13 cellular contexts compared by ENCODE assay signal in the genomic region with DNA sequence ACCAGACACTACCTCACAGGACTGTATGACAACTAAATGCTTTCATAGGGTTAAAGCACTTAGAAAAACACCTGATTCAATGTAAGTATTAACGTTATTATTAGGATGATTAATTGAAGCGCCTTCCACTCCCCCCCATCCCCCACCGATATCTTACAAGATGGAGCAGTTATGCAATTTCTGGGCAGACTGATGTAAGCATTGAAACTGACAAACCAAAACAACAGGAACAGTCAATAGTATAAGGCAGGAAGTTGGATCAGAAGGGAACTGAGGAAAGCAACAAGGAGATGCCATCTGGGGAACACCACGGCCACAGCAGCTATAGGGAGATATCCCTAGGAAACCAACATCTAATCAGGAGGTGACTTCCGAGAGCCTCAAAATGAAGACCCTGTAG. TPM values are rescaled to one million over a fixed set of nuclear protein-coding genes. Genes with fewer than 3 reads are reported as not detected.
DNase-seq lines count a peak whose midpoint lies in the region; ATAC-seq, FAIRE-seq and TF ChIP-seq lines count a peak whose summit lies in the region.
"Had no signal": no experiment of that assay in that cellular context is flagged by ENCODE, and none has a peak within 500 bp of the region (broad histone marks: within the 10 kb centered on the region; RNA-seq: fewer than 3 reads in every experiment).

No MANE protein-coding gene starts in this region.

- peaks cover 78% of the 10 kb centered on the region for H3K4me1 Mint-ChIP-seq in CD4-positive, alpha-beta T cell (ENCODE audit: low read depth)
- H3K4me1 Mint-ChIP-seq in activated CD4-positive, alpha-beta memory T cell treated with anti-CD3 and anti-CD28 coated beads for 36 hours (ENCODE audit: low read depth), result peaks cover 61% of the 10 kb centered on the region
- H3K4me1 Mint-ChIP-seq in naive B cell, result peaks cover 59 to 80% (median 73%) of the 10 kb centered on the region in 3 donors

- no peaks in the 10 kb centered on the region for H3K27me3 ChIP-seq in CD4-positive, alpha-beta T cell (ENCODE audit: control insufficient read depth, insufficient read depth, low read length)

- H3K9me3 ChIP-seq in CD4-positive, alpha-beta T cell (ENCODE audit: control insufficient read depth, low read length), result no peaks in the 10 kb centered on the region

- peaks cover 59% of the 10 kb centered on the region for H3K36me3 Mint-ChIP-seq in CD4-positive, alpha-beta T cell (ENCODE audit: low read depth)
- H3K36me3 Mint-ChIP-seq in activated CD4-positive, alpha-beta memory T cell treated with anti-CD3 and anti-CD28 coated beads for 36 hours, result peaks cover 66% of the 10 kb centered on the region
- H3K36me3 Mint-ChIP-seq in naive B cell, result peaks cover under 1 to 11% of the 10 kb centered on the region in 2 donors

- POLR2A ChIA-PET in CD4-positive, alpha-beta T cell (lab: Charles Lee), result interaction anchor here (1.3 to 15.5 kb wide), 5 partner anchors 8 to 126 kb away, joined by 4 to 217 read pairs (median 5); partner anchors contain the start of gene ZC3H13
- POLR2A ChIA-PET in activated CD4-positive, alpha-beta memory T cell treated with anti-CD3 and anti-CD28 coated beads for 36 hours (lab: Charles Lee), result interaction anchor here (1.6 to 10.9 kb wide), 3 partner anchors 9 to 28 kb away, joined by 4 to 239 read pairs (median 10); no protein-coding TSS in a partner anchor

- ATAC-seq in CD4-positive, alpha-beta T cell (ENCODE audit: poor library complexity), result no peak
- ATAC-seq in naive B cell (ENCODE audit: low read depth in 2 of 2), result no peak
- ATAC-seq: GM23338 had no signal

- H3K9me3 Mint-ChIP-seq in CD4-positive, alpha-beta T cell, result no peaks in the 10 kb centered on the region
- H3K9me3 Mint-ChIP-seq in activated CD4-positive, alpha-beta memory T cell treated with anti-CD3 and anti-CD28 coated beads for 36 hours, result no peaks in the 10 kb centered on the region
- no peaks in the 10 kb centered on the region for H3K9me3 Mint-ChIP-seq in naive B cell
- H3K9me3 Mint-ChIP-seq: GM23338 had no signal

- TF ChIP-seq CTCF in CD4-positive, alpha-beta T cell (IDR thresholded peaks at IDR 0.05), result no peak

- peak overlapping the region; percentile 72 for H3K4me3 Mint-ChIP-seq in CD4-positive, alpha-beta T cell
- peak overlapping the region; percentile 97 for H3K4me3 Mint-ChIP-seq in activated CD4-positive, alpha-beta memory T cell treated with anti-CD3 and anti-CD28 coated beads for 36 hours
- peak overlapping the region; percentile 76 to 99 (median 88) for H3K4me3 Mint-ChIP-seq in naive B cell
- H3K4me3 Mint-ChIP-seq: GM23338 had no signal

- DNase-seq in CD4-positive, alpha-beta T cell, result no peak
- DNase-seq in GM19239 (ENCODE audit: insufficient read length, low spot score), result no peak
- DNase-seq in activated CD4-positive, alpha-beta memory T cell treated with anti-CD3 and anti-CD28 coated beads for 36 hours, result no peak
- no peak for DNase-seq in naive B cell
- no peak for DNase-seq in 8988T
- no peak for DNase-seq in NCI-H2227 treated with DMSO at 0.1 percent for 48 hours (lab: John Stamatoyannopoulos, UW)
- no peak for DNase-seq in NCI-H774 (lab: John Stamatoyannopoulos, UW)
- no peak for DNase-seq in cerebellar cortex (ENCODE audit: low spot score)
- DNase-seq: cortex of kidney, IMR-90, NCI-H510A had no signal

- no peaks in the 10 kb centered on the region for H3K27me3 Mint-ChIP-seq in CD4-positive, alpha-beta T cell
- no peaks in the 10 kb centered on the region for H3K27me3 Mint-ChIP-seq in activated CD4-positive, alpha-beta memory T cell treated with anti-CD3 and anti-CD28 coated beads for 36 hours
- H3K27me3 Mint-ChIP-seq in naive B cell, result no peaks in the 10 kb centered on the region

- CTCF ChIA-PET in CD4-positive, alpha-beta T cell (lab: Charles Lee), result interaction anchor here (1.2 to 6.0 kb wide), 2 partner anchors 18 to 144 kb away, joined by 4 to 46 read pairs; no protein-coding TSS in a partner anchor
- CTCF ChIA-PET in activated CD4-positive, alpha-beta memory T cell treated with anti-CD3 and anti-CD28 coated beads for 36 hours (lab: Charles Lee), result interaction anchor here (1.0 to 13.5 kb wide), 3 partner anchors 9 to 114 kb away, joined by 3 to 164 read pairs (median 81); no protein-coding TSS in a partner anchor

- H3K27ac ChIP-seq in CD4-positive, alpha-beta T cell (ENCODE audit: low read depth, low read length), result peak overlapping the region; percentile 75

- intact Hi-C loops in CD4-positive, alpha-beta T cell (cut with DNase I, micrococcal nuclease), result no loop called here
- intact Hi-C loops in activated CD4-positive, alpha-beta memory T cell treated with anti-CD3 and anti-CD28 coated beads for 36 hours (cut with micrococcal nuclease), result loop anchor here (5.0 kb wide), 2 partner anchors 374 to 481 kb away; partner anchors contain the start of gene LRCH1

- peak overlapping the region; percentile 98 for H3K27ac Mint-ChIP-seq in CD4-positive, alpha-beta T cell
- H3K27ac Mint-ChIP-seq in activated CD4-positive, alpha-beta memory T cell treated with anti-CD3 and anti-CD28 coated beads for 36 hours, result peak overlapping the region; percentile 96
- H3K27ac Mint-ChIP-seq in naive B cell, result peak overlapping the region; percentile 56 to 98 (median 92)
- H3K27ac Mint-ChIP-seq: GM23338 had no signal

- FAIRE-seq in GM19239 (lab: Jason Lieb, UNC), result peak; percentile 54

RNA-seq across cellular contexts. Expression of gene LCP1, which starts 3.8 kb away (rescaled TPM):
- 100 to 1,000 TPM; 266 to 276 TPM for total RNA-seq in CD4-positive, alpha-beta T cell
- 1,000 to 10,000 TPM; 1,012 to 1,022 TPM for total RNA-seq in activated CD4-positive, alpha-beta memory T cell treated with anti-CD3 and anti-CD28 coated beads for 36 hours
- 1,000 to 10,000 TPM in 1 of 6 donors, 100 to 1,000 TPM in 5; 701 to 1,116 (median 814) TPM for polyA plus RNA-seq in naive B cell (ENCODE audit: low read depth in 6 of 6)
- total RNA-seq: IMR-90 had no signal
- polyA plus RNA-seq: IMR-90 had no signal

RNA-seq across cellular contexts. Expression of gene LRRC63, which starts 33.6 kb away (rescaled TPM):
- total RNA-seq in CD4-positive, alpha-beta T cell, result under 1 TPM in 1 of 2 experiments, not detected in 1; 0.17 TPM
- under 1 TPM; 0.45 to 0.63 TPM for total RNA-seq in activated CD4-positive, alpha-beta memory T cell treated with anti-CD3 and anti-CD28 coated beads for 36 hours
- polyA plus RNA-seq in naive B cell (ENCODE audit: low read depth in 6 of 6), result not detected
- total RNA-seq: GM23338, IMR-90, lower leg skin had no signal
- polyA plus RNA-seq: GM23338, IMR-90 had no signal
